Comparison of ENCODE assay signal across 8 cellular contexts in genomic region chr3:197626404-197627159, GRCh38.
A peak's percentile ranks its signal among the peaks of the same experiment; 100 is the strongest.
DNase-seq lines count a peak whose midpoint lies in the region; ATAC-seq and TF ChIP-seq lines count a peak whose summit lies in the region.
"Not testable (repeated sequence)": the region's sequence is repeated elsewhere in the genome, so short reads cannot be mapped to it uniquely, and the experiment has no call there.

No MANE protein-coding gene starts in this region.

- H3K27me3 ChIP-seq in A673 (replicated peaks; ENCODE audit: insufficient read depth, low read depth, low read length, poor library complexity); RWPE2 (ENCODE audit: insufficient read depth, poor library complexity, severe bottlenecking); esophagus squamous epithelium: not testable (repeated sequence)

- H3K4me1 Mint-ChIP-seq in activated naive CD8-positive, alpha-beta T cell treated with anti-CD3 and anti-CD28 coated beads, Interleukin-2, amount 10 ng/mL, durations not matched to agents 7 days and 5 days, result not testable (repeated sequence)

- H3K36me3 Mint-ChIP-seq in activated naive CD8-positive, alpha-beta T cell treated with anti-CD3 and anti-CD28 coated beads, Interleukin-2, amount 10 ng/mL, durations not matched to agents 7 days and 5 days, result not testable (repeated sequence)

- not testable (repeated sequence) for H3K4me1 ChIP-seq in A673 (ENCODE audit: insufficient read depth, low read length, poor library complexity, severe bottlenecking); RWPE2 (ENCODE audit: insufficient read depth, poor library complexity, severe bottlenecking)
- peaks cover 0 to 22% (median 0%) of the 10 kb centered on the region in 3 donors for H3K4me1 ChIP-seq in esophagus squamous epithelium

- TF ChIP-seq CTCF in A673 (conservative IDR thresholded peaks at IDR 0.05; ENCODE audit: low read depth, low read length); RWPE2 (IDR thresholded peaks at IDR 0.05; ENCODE audit: poor library complexity, severe bottlenecking); esophagus squamous epithelium (IDR thresholded peaks at IDR 0.05); lower leg skin (IDR thresholded peaks at IDR 0.05): not testable (repeated sequence)

- CTCF ChIA-PET in A673 (lab: Charles Lee), result not testable (repeated sequence)

- not testable (repeated sequence) for H3K36me3 ChIP-seq in A673 (ENCODE audit: insufficient read depth, low read length, poor library complexity, severe bottlenecking); RWPE2 (ENCODE audit: low read depth)
- H3K36me3 ChIP-seq in esophagus squamous epithelium, result peaks cover 0 to 12% (median 2%) of the 10 kb centered on the region in 3 donors

- ATAC-seq in GM19023 (IDR thresholded peaks at IDR 0.05; ENCODE audit: unreplicated experiment) (peak; percentile 19), HG03060 (IDR thresholded peaks at IDR 0.05; ENCODE audit: low read depth, unreplicated experiment) (peak; percentile 12), RWPE2 (ENCODE audit: low read depth) (peak; percentile 79), sciatic nerve (peak; percentile 67)
- ATAC-seq in activated naive CD8-positive, alpha-beta T cell treated with anti-CD3 and anti-CD28 coated beads, Interleukin-2, amount 10 ng/mL, durations not matched to agents 7 days and 5 days (ENCODE audit: low read depth), result not testable (repeated sequence)

- H3K27ac Mint-ChIP-seq in activated naive CD8-positive, alpha-beta T cell treated with anti-CD3 and anti-CD28 coated beads, Interleukin-2, amount 10 ng/mL, durations not matched to agents 7 days and 5 days, result peak overlapping the region; percentile 70

- TF ChIP-seq POLR2A in esophagus squamous epithelium (IDR thresholded peaks at IDR 0.05); lower leg skin (IDR thresholded peaks at IDR 0.05): not testable (repeated sequence)

- POLR2A ChIA-PET in A673 (lab: Charles Lee; ENCODE audit: low non-redundant PET); activated naive CD8-positive, alpha-beta T cell treated with anti-CD3 and anti-CD28 coated beads, Interleukin-2, amount 10 ng/mL, durations not matched to agents 7 days and 5 days (lab: Charles Lee): not testable (repeated sequence)

- WGBS in esophagus squamous epithelium, 2 donors, result 11% methylated on average over 3 of the region's 18 CpGs; no CpG with 5 or more reads in 1 of the 2 donors
- 0 to 24% methylated on average over 1 to 5 of the region's 18 CpGs for WGBS in lower leg skin, 2 donors

- not testable (repeated sequence) for H3K27ac ChIP-seq in A673 (ENCODE audit: low read depth, low read length, poor library complexity, severe bottlenecking)
- peak overlapping the region; percentile 54 for H3K27ac ChIP-seq in RWPE2 (ENCODE audit: poor library complexity, severe bottlenecking)
- peak overlapping the region in 3 of 4 donors; percentile 47 to 96 (median 94) for H3K27ac ChIP-seq in esophagus squamous epithelium

- BruUV-seq in A673 (replicated peaks; lab: Mats Ljungman, UMichigan), result not testable (repeated sequence)

- intact Hi-C loops in A673 (cut with micrococcal nuclease; ENCODE audit: unreplicated experiment); esophagus squamous epithelium (cut with DNase I); lower leg skin (cut with DNase I; ENCODE audit: low total_unique reads); sciatic nerve (cut with DNase I): not testable (repeated sequence)

- H3K4me3 Mint-ChIP-seq in activated naive CD8-positive, alpha-beta T cell treated with anti-CD3 and anti-CD28 coated beads, Interleukin-2, amount 10 ng/mL, durations not matched to agents 7 days and 5 days, result peak overlapping the region; percentile 83

- DNase-seq in A673 (ENCODE audit: low spot score); RWPE2 (ENCODE audit: low spot score); activated naive CD8-positive, alpha-beta T cell treated with anti-CD3 and anti-CD28 coated beads, Interleukin-2, amount 10 ng/mL, durations not matched to agents 7 days and 5 days; esophagus squamous epithelium (lab: John Stamatoyannopoulos, UW); lower leg skin (ENCODE audit: low spot score in 2 of 2); sciatic nerve (ENCODE audit: low spot score): not testable (repeated sequence)

- H3K4me3 ChIP-seq in A673 (ENCODE audit: low read depth, low read length, poor library complexity, severe bottlenecking) (peak overlapping the region; percentile 69), RWPE2 (ENCODE audit: severe bottlenecking) (peak overlapping the region; percentile 66), esophagus squamous epithelium (peak overlapping the region; percentile 70 to 74 (median 70)), lower leg skin (ENCODE audit: low read depth, poor library complexity, severe bottlenecking) (peak overlapping the region; percentile 17)

- H3K9me3 Mint-ChIP-seq in activated naive CD8-positive, alpha-beta T cell treated with anti-CD3 and anti-CD28 coated beads, Interleukin-2, amount 10 ng/mL, durations not matched to agents 7 days and 5 days, result not testable (repeated sequence)

- H3K9me3 ChIP-seq in A673 (ENCODE audit: low read depth, low read length, poor library complexity, severe bottlenecking); RWPE2 (ENCODE audit: severe bottlenecking); esophagus squamous epithelium: not testable (repeated sequence)

- H3K27me3 Mint-ChIP-seq in activated naive CD8-positive, alpha-beta T cell treated with anti-CD3 and anti-CD28 coated beads, Interleukin-2, amount 10 ng/mL, durations not matched to agents 7 days and 5 days, result not testable (repeated sequence)

Comparison
In these comparisons a context has a peak if more than half of its experiments do, and no peak if none do; other contexts are left out.
1. H3K4me3 ChIP-seq: peak in every context shown above with its lines; median percentile 70 in esophagus squamous epithelium; 69 in A673; 66 in RWPE2; 17 in lower leg skin.